Comparison of ENCODE assay signal across 23 cellular contexts in the genomic region with DNA sequence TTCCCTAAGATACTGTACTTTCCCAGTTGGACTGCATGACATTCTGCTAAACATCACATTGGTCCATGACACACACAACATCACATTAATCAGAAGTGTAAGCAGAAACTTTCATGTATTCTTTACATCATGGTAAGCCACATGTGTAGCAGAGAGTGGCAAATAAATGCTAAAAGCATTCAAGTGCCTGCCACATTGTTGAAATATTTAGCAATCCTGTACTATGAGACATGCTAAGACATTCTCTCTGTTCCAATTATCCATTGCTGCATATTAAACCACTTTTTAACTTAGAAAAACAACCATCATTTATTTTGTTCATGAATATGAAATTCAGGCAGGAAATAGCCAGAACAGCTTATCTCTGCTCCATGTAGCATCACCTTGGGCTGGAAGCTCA.
A peak's percentile ranks its signal among the peaks of the same experiment; 100 is the strongest.
DNase-seq lines count a peak whose midpoint lies in the region; TF ChIP-seq lines count a peak whose summit lies in the region.
"Had no signal": no experiment of that assay in that cellular context is flagged by ENCODE, and none has a peak within 500 bp of the region (broad histone marks: within the 10 kb centered on the region; RNA-seq: fewer than 3 reads in every experiment).

No MANE protein-coding gene starts in this region.

- DNase-seq in EH (ENCODE audit: low read depth) (peak; percentile 52), LHCN-M2 (ENCODE audit: low read depth) (peak; percentile 2), fibroblast of lung (ENCODE audit: low read depth in 2 of 2) (peak; percentile 1 to 25), renal cortical epithelial cell (ENCODE audit: low read depth) (peak; percentile 18), GM10266 (ENCODE audit: extremely low spot score) (no peak)
- no peak for DNase-seq in stimulated activated CD4-positive, alpha-beta T cell treated with anti-CD3 and anti-CD28 coated beads, Interleukin-2, amount 100 ng/mL, for 24 hours
- no peak for DNase-seq in activated CD4-positive, alpha-beta T cell treated with anti-CD3 and anti-CD28 coated beads for 48 hours
- DNase-seq: ACHN; activated CD4-positive, CD25-positive, alpha-beta regulatory T cell; activated gamma-delta T cell; activated naive CD8-positive, alpha-beta T cell treated with anti-CD3 and anti-CD28 coated beads for 36 hours; activated T-cell treated with anti-CD3 and anti-CD28 coated beads, Interleukin-2, amount 50 U/mL, for 24 hours; C1 segment of cervical spinal cord; central memory CD4-positive, alpha-beta T cell; DMS153; effector memory CD8-positive, alpha-beta T cell; GOT3; OCI-M1; ovary; retina; stimulated activated CD4-positive, alpha-beta T cell treated with anti-CD3 and anti-CD28 coated beads, Interleukin-2, amount 100 ng/mL, for 48 hours; stimulated activated naive CD8-positive, alpha-beta T cell treated with anti-CD3 and anti-CD28 coated beads, Interleukin-15, amount 100 ng/mL, for 72 hours had no signal

- H3K4me1 ChIP-seq in fibroblast of lung (ENCODE audit: control insufficient read depth, extremely low read depth, insufficient read depth, low read length): no peaks in the 10 kb centered on the region
- H3K4me1 ChIP-seq: ascending aorta had no signal

- H3K4me3 ChIP-seq in fibroblast of lung (replicated peaks in 1 of 4; ENCODE audit: control extremely low read depth in 1 of 4, insufficient read depth in 1 of 4, low read depth in 3 of 4, low read length in 4 of 4): no peak overlapping the region
- H3K4me3 ChIP-seq: ascending aorta, ovary had no signal

- no peak overlapping the region for H3K4me2 ChIP-seq in fibroblast of lung (ENCODE audit: extremely low read depth, insufficient read depth, low read length)

- TF ChIP-seq CTCF in fibroblast of lung (conservative IDR thresholded peaks at IDR 0.05 in 1 of 2, IDR thresholded peaks at IDR 0.05 in 1 of 2; ENCODE audit: low read depth in 1 of 2, low read length in 2 of 2): no peak
- no peak for TF ChIP-seq CTCF in GM10266 (IDR thresholded peaks at IDR 0.05; ENCODE audit: control insufficient read depth, insufficient read depth, low read depth, missing control alignments)

- no peaks in the 10 kb centered on the region for H3K36me3 ChIP-seq in fibroblast of lung (ENCODE audit: control insufficient read depth, insufficient read depth, low read length)
- H3K36me3 ChIP-seq: ascending aorta, ovary had no signal

- H3K9me3 ChIP-seq in fibroblast of lung (ENCODE audit: control insufficient read depth, insufficient read depth, low read depth, low read length): no peaks in the 10 kb centered on the region
- H3K9me3 ChIP-seq: ascending aorta, ovary had no signal

- no peaks in the 10 kb centered on the region for H4K20me1 ChIP-seq in fibroblast of lung (ENCODE audit: control insufficient read depth, extremely low read depth, insufficient read depth, low read length)

- no peak overlapping the region for H3K27ac ChIP-seq in fibroblast of lung (ENCODE audit: insufficient read depth, low read length)
- H3K27ac ChIP-seq: ascending aorta, ovary had no signal

- H3K27me3 ChIP-seq in fibroblast of lung (ENCODE audit: control insufficient read depth, insufficient read depth, low read length): no peaks in the 10 kb centered on the region
- H3K27me3 ChIP-seq: ascending aorta, ovary had no signal

- no peak overlapping the region for H3K9ac ChIP-seq in fibroblast of lung (ENCODE audit: insufficient read depth, low read length)

- H3K79me2 ChIP-seq in fibroblast of lung (ENCODE audit: control insufficient read depth, insufficient read depth, low read length): no peaks in the 10 kb centered on the region

- H2AFZ ChIP-seq in fibroblast of lung (ENCODE audit: low read length): no peak overlapping the region

Comparison
In these comparisons a context has a peak if more than half of its experiments do, and no peak if none do; other contexts are left out.
1. DNase-seq: peak in EH (single experiment), LHCN-M2 (single experiment), fibroblast of lung (2 of 2) and renal cortical epithelial cell (single experiment); none in stimulated activated CD4-positive, alpha-beta T cell treated with anti-CD3 and anti-CD28 coated beads, Interleukin-2, amount 100 ng/mL, for 24 hours (0 of 2), activated CD4-positive, alpha-beta T cell treated with anti-CD3 and anti-CD28 coated beads for 48 hours (single experiment) and GM10266 (single experiment).